In the genomic region with DNA sequence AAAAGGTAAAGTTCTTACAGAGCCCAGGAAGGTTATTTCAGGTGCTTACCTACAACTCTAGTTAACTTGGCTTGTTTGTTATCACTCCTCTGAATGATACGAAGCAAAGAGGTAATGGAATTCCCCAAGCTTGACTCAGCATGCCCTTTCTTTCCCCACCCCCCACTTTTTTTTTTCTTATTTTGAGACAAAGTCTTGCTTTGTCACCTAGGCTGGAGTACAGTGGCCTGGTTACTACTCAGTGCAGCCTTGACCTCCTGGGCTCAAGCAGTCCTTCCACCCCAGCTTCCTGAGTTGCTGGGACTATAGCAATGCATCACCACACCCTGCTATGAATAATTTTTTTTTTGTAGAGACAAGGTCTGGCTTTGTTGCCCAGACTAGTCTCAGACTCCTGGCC, we compare ENCODE assay signal across 1 cellular context.
TF ChIP-seq lines count a peak whose summit lies in the region.

No MANE protein-coding gene starts in this region.

TF ChIP-seq in GM12878, 131 proteins besides CTCF, POLR2A, EP300 and RAD21 (continued from another document):
- TF ChIP-seq BACH1 (IDR thresholded peaks at IDR 0.05; ENCODE audit: borderline replicate concordance), result peak; percentile 90
- no peak for TF ChIP-seq RFX5 (IDR thresholded peaks at IDR 0.05; ENCODE audit: low read depth, low read length)
- TF ChIP-seq, protein P1, sequence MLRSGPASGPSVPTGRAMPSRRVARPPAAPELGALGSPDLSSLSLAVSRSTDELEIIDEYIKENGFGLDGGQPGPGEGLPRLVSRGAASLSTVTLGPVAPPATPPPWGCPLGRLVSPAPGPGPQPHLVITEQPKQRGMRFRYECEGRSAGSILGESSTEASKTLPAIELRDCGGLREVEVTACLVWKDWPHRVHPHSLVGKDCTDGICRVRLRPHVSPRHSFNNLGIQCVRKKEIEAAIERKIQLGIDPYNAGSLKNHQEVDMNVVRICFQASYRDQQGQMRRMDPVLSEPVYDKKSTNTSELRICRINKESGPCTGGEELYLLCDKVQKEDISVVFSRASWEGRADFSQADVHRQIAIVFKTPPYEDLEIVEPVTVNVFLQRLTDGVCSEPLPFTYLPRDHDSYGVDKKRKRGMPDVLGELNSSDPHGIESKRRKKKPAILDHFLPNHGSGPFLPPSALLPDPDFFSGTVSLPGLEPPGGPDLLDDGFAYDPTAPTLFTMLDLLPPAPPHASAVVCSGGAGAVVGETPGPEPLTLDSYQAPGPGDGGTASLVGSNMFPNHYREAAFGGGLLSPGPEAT (IDR thresholded peaks at IDR 0.05; ENCODE audit: low read depth), result peak; percentile 54; the same call in 1 of the 2 replicates
- peak; percentile 63 for TF ChIP-seq RELA (IDR thresholded peaks at IDR 0.05; ENCODE audit: borderline replicate concordance, partially characterized antibody)
- TF ChIP-seq HDAC2 (IDR thresholded peaks at IDR 0.05), result no peak
- TF ChIP-seq NBN (IDR thresholded peaks at IDR 0.05), result 0 out of 2 replicates have a peak, but pooled peaks have one; percentile 44
- TF ChIP-seq ATF7 (IDR thresholded peaks at IDR 0.05; ENCODE audit: low read depth), result peak; percentile 16; the same call in 1 of the 2 replicates
